1 cellular context compared by ENCODE assay signal in genomic region chr19:2273356-2274184, GRCh38.
A peak's percentile ranks its signal among the peaks of the same experiment; 100 is the strongest.
TF ChIP-seq lines count a peak whose summit lies in the region.

No MANE protein-coding gene starts in this region.

TF ChIP-seq in HepG2, 621 proteins besides CTCF, POLR2A, EP300 and RAD21 (continued from another document and continues in another):
- TF ChIP-seq ZBED4 (CRISPR knock-in tag; IDR thresholded peaks at IDR 0.05; ENCODE audit: borderline replicate concordance) (no peak), POGK (CRISPR knock-in tag; conservative IDR thresholded peaks at IDR 0.05) (0 out of 2 replicates have a peak, but pooled peaks have one; percentile 67), SOX13 (IDR thresholded peaks at IDR 0.05) (no peak), SOX13 (CRISPR knock-in tag; conservative IDR thresholded peaks at IDR 0.05 in 1 of 2, IDR thresholded peaks at IDR 0.05 in 1 of 2) (no peak), SIX1 (CRISPR knock-in tag; IDR thresholded peaks at IDR 0.05; ENCODE audit: borderline replicate concordance) (no peak), CREBL2 (CRISPR knock-in tag; IDR thresholded peaks at IDR 0.05; ENCODE audit: borderline replicate concordance) (no peak), JUND (CRISPR knock-in tag; IDR thresholded peaks at IDR 0.05) (no peak), RARA (CRISPR knock-in tag; IDR thresholded peaks at IDR 0.05) (peak; percentile 33), HMGXB4 (CRISPR knock-in tag; IDR thresholded peaks at IDR 0.05; ENCODE audit: borderline replicate concordance in 1 of 2, low read depth in 1 of 2) (peak; percentile 62 to 86; a peak in 3 of 4 replicates), KLF16 (CRISPR knock-in tag; IDR thresholded peaks at IDR 0.05) (peak in 1 of 2 experiments; percentile 75; a peak in 1 of 4 replicates), IKZF1 (IDR thresholded peaks at IDR 0.05) (no peak), RARG (CRISPR knock-in tag; IDR thresholded peaks at IDR 0.05; ENCODE audit: low read depth) (no peak), NCOA2 (CRISPR knock-in tag; IDR thresholded peaks at IDR 0.05) (peak; percentile 48; the same call in 1 of the 2 replicates), HIVEP1 (CRISPR knock-in tag; IDR thresholded peaks at IDR 0.05) (peak; percentile 82), ZNF33A (CRISPR knock-in tag; IDR thresholded peaks at IDR 0.05; ENCODE audit: borderline replicate concordance) (peak; percentile 68; the same call in 1 of the 2 replicates), ZNF790 (CRISPR knock-in tag; IDR thresholded peaks at IDR 0.05; ENCODE audit: borderline replicate concordance) (peak; percentile 24; the same call in 1 of the 2 replicates), KDM6A (CRISPR knock-in tag; IDR thresholded peaks at IDR 0.05; ENCODE audit: low read depth) (no peak), AGO2 (optimal IDR thresholded peaks at IDR 0.05; ENCODE audit: low read depth, low read length) (peak; percentile 99), MTA3 (CRISPR knock-in tag; IDR thresholded peaks at IDR 0.05) (no peak), ZNF230 (CRISPR knock-in tag; IDR thresholded peaks at IDR 0.05) (no peak), ZFP91 (CRISPR knock-in tag; IDR thresholded peaks at IDR 0.05; ENCODE audit: borderline replicate concordance) (peak; percentile 81; the same call in 1 of the 2 replicates), AGO1 (IDR thresholded peaks at IDR 0.05; ENCODE audit: low read depth, low read length, poor library complexity, severe bottlenecking) (peak; percentile 94), TGIF2 (CRISPR knock-in tag; IDR thresholded peaks at IDR 0.05) (no peak), REL (CRISPR knock-in tag; conservative IDR thresholded peaks at IDR 0.05) (0 out of 2 replicates have a peak, but pooled peaks have one; percentile 25), ZNF691 (CRISPR knock-in tag; IDR thresholded peaks at IDR 0.05; ENCODE audit: borderline replicate concordance, low read depth) (0 out of 2 replicates have a peak, but pooled peaks have one; percentile 66), GZF1 (CRISPR knock-in tag; IDR thresholded peaks at IDR 0.05) (no peak), ZBTB2 (CRISPR knock-in tag; IDR thresholded peaks at IDR 0.05; ENCODE audit: low read depth) (peak; percentile 38; the same call in 1 of the 2 replicates), ZBTB8A (CRISPR knock-in tag; IDR thresholded peaks at IDR 0.05; ENCODE audit: borderline replicate concordance, low read depth) (no peak), SIN3B (IDR thresholded peaks at IDR 0.05; ENCODE audit: low read length) (no peak), HNRNPK (IDR thresholded peaks at IDR 0.05; ENCODE audit: low read depth, low read length, poor library complexity, severe bottlenecking) (peak; percentile 29), SALL1 (CRISPR knock-in tag; IDR thresholded peaks at IDR 0.05) (peak; percentile 86), PLSCR1 (CRISPR knock-in tag; IDR thresholded peaks at IDR 0.05; ENCODE audit: borderline replicate concordance) (0 out of 2 replicates have a peak, but pooled peaks have one; percentile 79), GMEB2 (CRISPR knock-in tag; IDR thresholded peaks at IDR 0.05; ENCODE audit: low read depth) (no peak), CBX1 (IDR thresholded peaks at IDR 0.05; ENCODE audit: low read depth) (no peak), ZNF460 (CRISPR knock-in tag; IDR thresholded peaks at IDR 0.05; ENCODE audit: borderline replicate concordance) (no peak; the same call in 1 of the 2 replicates), HNRNPL (IDR thresholded peaks at IDR 0.05; ENCODE audit: low read depth, low read length) (peak; percentile 69; the same call in 1 of the 2 replicates), ZNF709 (CRISPR knock-in tag; IDR thresholded peaks at IDR 0.05) (0 out of 2 replicates have a peak, but pooled peaks have one; percentile 29), CCDC6 (CRISPR knock-in tag; IDR thresholded peaks at IDR 0.05) (peak; percentile 47; the same call in 1 of the 2 replicates), ZNF660 (CRISPR knock-in tag; IDR thresholded peaks at IDR 0.05; ENCODE audit: borderline replicate concordance, low read depth) (no peak), ZNF678 (CRISPR knock-in tag; IDR thresholded peaks at IDR 0.05) (no peak), TOPORS (CRISPR knock-in tag; IDR thresholded peaks at IDR 0.05) (no peak), ZNF841 (CRISPR knock-in tag; IDR thresholded peaks at IDR 0.05; ENCODE audit: borderline replicate concordance) (0 out of 2 replicates have a peak, but pooled peaks have one; percentile 16), HMGXB3 (CRISPR knock-in tag; IDR thresholded peaks at IDR 0.05; ENCODE audit: borderline replicate concordance) (peak; percentile 28; the same call in 1 of the 2 replicates)
